Comparison of ENCODE assay signal across 8 cellular contexts in genomic region chr16:28950648-28951409, GRCh38. TPM values are rescaled to one million over a fixed set of nuclear protein-coding genes. Genes with fewer than 3 reads are reported as not detected.
DNase-seq lines count a peak whose midpoint lies in the region; ATAC-seq and TF ChIP-seq lines count a peak whose summit lies in the region.

TSS of gene NFATC2IP (plus strand) at chr16:28950937. CDS start at chr16:28951012, 75 bp downstream.

- POLR2A ChIA-PET in Panc1 (lab: Charles Lee), result interaction anchor here (0.5 to 0.6 kb wide), 2 partner anchors 66 to 161 kb away, joined by 3 to 8 read pairs; no protein-coding TSS in a partner anchor

- BruUV-seq in Panc1 (replicated peaks; lab: Mats Ljungman, UMichigan), result no TSS peak

- H3K27ac ChIP-seq in Panc1 (ENCODE audit: low read length) (peak within 1 kb of the TSS; percentile 87), esophagus (ENCODE audit: low read depth in 2 of 2, low read length in 1 of 2) (peak within 1 kb of the TSS; percentile 90 to 93)

- CTCF ChIA-PET in Panc1 (lab: Charles Lee), result interaction anchor here (0.6 kb wide), 1 partner anchor 23 kb away, joined by 3 read pairs; no protein-coding TSS in a partner anchor

- no peaks in the 10 kb centered on the region for H3K9me3 ChIP-seq in Panc1 (ENCODE audit: control insufficient read depth, insufficient read depth, low read depth, low read length)
- H3K9me3 ChIP-seq in esophagus (ENCODE audit: control insufficient read depth in 2 of 2, insufficient read depth in 1 of 2, low read depth in 1 of 2, low read length in 1 of 2), result no peaks in the 10 kb centered on the region
- H3K9me3 ChIP-seq in mucosa of stomach (ENCODE audit: control insufficient read depth, low read length), result no peaks in the 10 kb centered on the region

- H3K27me3 ChIP-seq in Panc1 (ENCODE audit: control insufficient read depth, insufficient read depth, low read length) (no peaks in the 10 kb centered on the region), esophagus (ENCODE audit: control insufficient read depth in 1 of 2, insufficient read depth in 2 of 2, low read length in 2 of 2) (no peaks in the 10 kb centered on the region), mucosa of stomach (ENCODE audit: control insufficient read depth, insufficient read depth, low read length) (no peaks in the 10 kb centered on the region)

- H3K36me3 ChIP-seq in Panc1 (ENCODE audit: control insufficient read depth, insufficient read depth, low read length), result peaks cover 4% of the 10 kb centered on the region; the same call in 1 of the 2 replicates
- H3K36me3 ChIP-seq in esophagus (ENCODE audit: control insufficient read depth in 2 of 2, insufficient read depth in 2 of 2, low read length in 1 of 2), result peaks cover under 1 to 11% of the 10 kb centered on the region in 2 donors
- H3K36me3 ChIP-seq in mucosa of stomach (ENCODE audit: control insufficient read depth, insufficient read depth, low read length), result peaks cover 5% of the 10 kb centered on the region

- no peaks in the 10 kb centered on the region for H3K27me3 Mint-ChIP-seq in activated T-cell treated with anti-CD3 and anti-CD28 coated beads, Interleukin-2, amount 50 U/mL, for 4 hours (ENCODE audit: low read depth)

- WGBS in esophagus, 2 donors, result 1% methylated on average over 63 to 79 of the region's 79 CpGs

- in situ Hi-C loops in Panc1 (cut with HindIII; ENCODE audit: low pct_unique_long_range_greater_than_20kb, low sequenced_read_pairs), result no loop called here

- DNase-seq in DMS53 (lab: John Stamatoyannopoulos, UW), result peak; percentile 99
- peak; percentile 100 for DNase-seq in KG1 (lab: John Stamatoyannopoulos, UW)
- DNase-seq in Panc1 (ENCODE audit: low read depth, low spot score), result peak; percentile 100
- peak; percentile 99 for DNase-seq in activated T-cell treated with anti-CD3 and anti-CD28 coated beads, Interleukin-2, amount 50 U/mL, for 4 hours
- DNase-seq in stimulated activated CD8-positive, alpha-beta memory T cell treated with anti-CD3 and anti-CD28 coated beads, Interleukin-7, amount 100 ng/mL, for 1 hour (ENCODE audit: low read depth in 2 of 2), result peak; percentile 98 to 100

- no peaks in the 10 kb centered on the region for H3K9me3 Mint-ChIP-seq in activated T-cell treated with anti-CD3 and anti-CD28 coated beads, Interleukin-2, amount 50 U/mL, for 4 hours

- H3K4me1 ChIP-seq in Panc1 (ENCODE audit: control insufficient read depth, insufficient read depth, low read length) (peaks cover 4% of the 10 kb centered on the region; the same call in 1 of the 2 replicates), esophagus (ENCODE audit: control insufficient read depth in 2 of 2, insufficient read depth in 2 of 2, low read length in 1 of 2) (peaks cover 1 to 3% of the 10 kb centered on the region in 2 donors), mucosa of stomach (ENCODE audit: control insufficient read depth, insufficient read depth, low read length) (peaks cover 20% of the 10 kb centered on the region)

- H3K4me3 Mint-ChIP-seq in activated T-cell treated with anti-CD3 and anti-CD28 coated beads, Interleukin-2, amount 50 U/mL, for 4 hours, result peak within 1 kb of the TSS; percentile 88

- H3K4me3 ChIP-seq in Panc1 (ENCODE audit: low read depth in 2 of 2, low read length in 2 of 2) (peak within 1 kb of the TSS; percentile 61 to 82), esophagus (ENCODE audit: low read depth in 1 of 2, low read length in 2 of 2) (peak within 1 kb of the TSS; percentile 90 to 94), mucosa of stomach (ENCODE audit: low read length) (peak within 1 kb of the TSS; percentile 55)

- intact Hi-C loops in Panc1 (cut with micrococcal nuclease; ENCODE audit: unreplicated experiment), result no loop called here

- peaks cover 24% of the 10 kb centered on the region for H3K4me1 Mint-ChIP-seq in activated T-cell treated with anti-CD3 and anti-CD28 coated beads, Interleukin-2, amount 50 U/mL, for 4 hours (ENCODE audit: low read depth)

- no peak for TF ChIP-seq CTCF in Panc1 (IDR thresholded peaks at IDR 0.05)

- peak within 1 kb of the TSS; percentile 69 for H3K9ac ChIP-seq in mucosa of stomach (ENCODE audit: low read length)

- ATAC-seq in GM21723 (IDR thresholded peaks at IDR 0.05; ENCODE audit: unreplicated experiment) (peak; percentile 87), Panc1 (peak; percentile 96)
- peak; percentile 96 for ATAC-seq in activated T-cell treated with anti-CD3 and anti-CD28 coated beads, Interleukin-2, amount 50 U/mL, for 4 hours

- peaks cover 13% of the 10 kb centered on the region for H3K36me3 Mint-ChIP-seq in activated T-cell treated with anti-CD3 and anti-CD28 coated beads, Interleukin-2, amount 50 U/mL, for 4 hours (ENCODE audit: insufficient read depth)

RNA-seq across cellular contexts. Expression of gene NFATC2IP, which starts in this region (rescaled TPM):
- total RNA-seq in Panc1 (2021; ENCODE audit: unreplicated experiment), result 47.3 TPM
- polyA plus RNA-seq in Panc1 (2012; ENCODE audit: insufficient read length), result 30.5 TPM
- 10 to 100 TPM; 63.0 to 66.9 (median 63.6) TPM for total RNA-seq in activated T-cell treated with anti-CD3 and anti-CD28 coated beads, Interleukin-2, amount 50 U/mL, for 4 hours
- 10 to 100 TPM; 19.1 to 28.3 TPM for polyA plus RNA-seq in esophagus

Comparison
In these comparisons a context has a peak if more than half of its experiments do, and no peak if none do; other contexts are left out.
1. Peak in every context shown above with its lines: DNase-seq, ATAC-seq, H3K4me3 ChIP-seq and H3K27ac ChIP-seq.